In genomic region chr2:235232474-235233435, GRCh38 we compare ENCODE assay signal across 14 cellular contexts.
DNase-seq lines count a peak whose midpoint lies in the region; ATAC-seq and TF ChIP-seq lines count a peak whose summit lies in the region.
"Had no signal": no experiment of that assay in that cellular context is flagged by ENCODE, and none has a peak within 500 bp of the region (broad histone marks: within the 10 kb centered on the region; RNA-seq: fewer than 3 reads in every experiment).

No MANE protein-coding gene starts in this region.

- CTCF ChIA-PET in HEK293 (lab: Yijun Ruan, JAX), result no interaction called here
- CTCF ChIA-PET in activated naive CD4-positive, alpha-beta T cell treated with anti-CD3 and anti-CD28 coated beads, Interleukin-2, amount 10 ng/mL, durations not matched to agents 7 days and 5 days (lab: Charles Lee), result interaction anchor here (0.7 kb wide), 1 partner anchor 560 kb away, joined by 3 read pairs; no protein-coding TSS in a partner anchor

- H4K20me1 ChIP-seq in osteoblast (ENCODE audit: insufficient read depth, low read length), result no peaks in the 10 kb centered on the region

- no peaks in the 10 kb centered on the region for H3K36me3 Mint-ChIP-seq in brain
- no peaks in the 10 kb centered on the region for H3K36me3 Mint-ChIP-seq in activated naive CD4-positive, alpha-beta T cell treated with anti-CD3 and anti-CD28 coated beads, Interleukin-2, amount 10 ng/mL, durations not matched to agents 7 days and 5 days

- no peak for ATAC-seq in esophagus mucosa

- POLR2A ChIA-PET in HEK293 (lab: Yijun Ruan, JAX), result no interaction called here

- H3K4me1 Mint-ChIP-seq in brain, result peaks cover 59% of the 10 kb centered on the region
- H3K4me1 Mint-ChIP-seq in activated naive CD4-positive, alpha-beta T cell treated with anti-CD3 and anti-CD28 coated beads, Interleukin-2, amount 10 ng/mL, durations not matched to agents 7 days and 5 days, result no peaks in the 10 kb centered on the region

- H3K27me3 Mint-ChIP-seq in brain, result peaks cover 15% of the 10 kb centered on the region
- H3K27me3 Mint-ChIP-seq in activated naive CD4-positive, alpha-beta T cell treated with anti-CD3 and anti-CD28 coated beads, Interleukin-2, amount 10 ng/mL, durations not matched to agents 7 days and 5 days, result no peaks in the 10 kb centered on the region

- H3K4me3 ChIP-seq in HEK293 (ENCODE audit: low read depth, low read length) (no peak overlapping the region), osteoblast (ENCODE audit: insufficient read depth, low read length) (no peak overlapping the region)
- H3K4me3 ChIP-seq: HAP-1 had no signal

- no peaks in the 10 kb centered on the region for H3K9me3 ChIP-seq in HEK293 (ENCODE audit: control insufficient read depth, insufficient read depth, low read depth, low read length)
- H3K9me3 ChIP-seq in osteoblast (ENCODE audit: low read depth, low read length), result no peaks in the 10 kb centered on the region
- H3K9me3 ChIP-seq: HAP-1 had no signal

- DNase-seq in NCI-H2171 (lab: John Stamatoyannopoulos, UW), result peak; percentile 71
- DNase-seq in osteoblast (ENCODE audit: insufficient read length, low spot score, missing footprints), result peak; percentile 58
- no peak for DNase-seq in activated naive CD4-positive, alpha-beta T cell treated with anti-CD3 and anti-CD28 coated beads, Interleukin-2, amount 10 ng/mL, durations not matched to agents 7 days and 5 days
- DNase-seq in NCI-H146 (lab: John Stamatoyannopoulos, UW), result no peak
- DNase-seq: COR-L47, NCI-H1436, NCI-H226, NCI-H69, OCI-M1, SHP77 treated with DMSO at 0.1 percent for 48 hours had no signal

- peaks cover 0 to 3% (median 0%) of the 10 kb centered on the region in 5 experiments for H3K9me3 Mint-ChIP-seq in brain
- H3K9me3 Mint-ChIP-seq in activated naive CD4-positive, alpha-beta T cell treated with anti-CD3 and anti-CD28 coated beads, Interleukin-2, amount 10 ng/mL, durations not matched to agents 7 days and 5 days, result no peaks in the 10 kb centered on the region

- peak overlapping the region in 4 of 5 experiments; percentile 19 to 69 (median 52) for H3K27ac Mint-ChIP-seq in brain
- no peak overlapping the region for H3K27ac Mint-ChIP-seq in activated naive CD4-positive, alpha-beta T cell treated with anti-CD3 and anti-CD28 coated beads, Interleukin-2, amount 10 ng/mL, durations not matched to agents 7 days and 5 days

- no peak overlapping the region for H3K27ac ChIP-seq in HEK293 (ENCODE audit: extremely low read depth, low read depth, low read length)
- no peak overlapping the region for H3K27ac ChIP-seq in osteoblast (ENCODE audit: low read depth, low read length)

- no peak overlapping the region for H3K4me3 Mint-ChIP-seq in brain
- no peak overlapping the region for H3K4me3 Mint-ChIP-seq in activated naive CD4-positive, alpha-beta T cell treated with anti-CD3 and anti-CD28 coated beads, Interleukin-2, amount 10 ng/mL, durations not matched to agents 7 days and 5 days

- TF ChIP-seq CTCF in HEK293 (tag by site-specific recombination; IDR thresholded peaks at IDR 0.05) (no peak), brain (conservative IDR thresholded peaks at IDR 0.05) (no peak), osteoblast (IDR thresholded peaks at IDR 0.05; ENCODE audit: extremely low read depth, low read depth, low read length) (no peak)

- H3K36me3 ChIP-seq in HEK293 (ENCODE audit: control insufficient read depth in 2 of 2, insufficient read depth in 1 of 2, low read length in 2 of 2) (no peaks in the 10 kb centered on the region), osteoblast (ENCODE audit: insufficient read depth, low read length) (no peaks in the 10 kb centered on the region)
- H3K36me3 ChIP-seq: HAP-1 had no signal

- H3K79me2 ChIP-seq in osteoblast (ENCODE audit: insufficient read depth, low read length), result no peaks in the 10 kb centered on the region

- no peak overlapping the region for H2AFZ ChIP-seq in osteoblast (ENCODE audit: low read length)

- no peak overlapping the region for H3K4me2 ChIP-seq in osteoblast (ENCODE audit: insufficient read depth, low read length)

- peaks cover 7% of the 10 kb centered on the region; the same call in 1 of the 2 replicates for H3K4me1 ChIP-seq in HEK293 (ENCODE audit: control insufficient read depth, insufficient read depth, low read length)
- H3K4me1 ChIP-seq in osteoblast (ENCODE audit: insufficient read depth, low read length), result peaks cover 18% of the 10 kb centered on the region
- H3K4me1 ChIP-seq: HAP-1 had no signal

- H3K27me3 ChIP-seq in osteoblast (ENCODE audit: insufficient read depth, low read length), result no peaks in the 10 kb centered on the region

TF ChIP-seq in HEK293, 187 proteins besides CTCF, POLR2A, EP300 and RAD21:
- TF ChIP-seq PRDM4 (tag by site-specific recombination; IDR thresholded peaks at IDR 0.05) (peak; percentile 46; the same call in 1 of the 2 replicates), ZNF837 (tag by site-specific recombination; IDR thresholded peaks at IDR 0.05) (no peak)

Comparison
In these comparisons a context has a peak if more than half of its experiments do, and no peak if none do; other contexts are left out.
1. DNase-seq: peak in NCI-H2171 (single experiment) and osteoblast (single experiment); none in activated naive CD4-positive, alpha-beta T cell treated with anti-CD3 and anti-CD28 coated beads, Interleukin-2, amount 10 ng/mL, durations not matched to agents 7 days and 5 days (single experiment) and NCI-H146 (single experiment).